In the genomic region with DNA sequence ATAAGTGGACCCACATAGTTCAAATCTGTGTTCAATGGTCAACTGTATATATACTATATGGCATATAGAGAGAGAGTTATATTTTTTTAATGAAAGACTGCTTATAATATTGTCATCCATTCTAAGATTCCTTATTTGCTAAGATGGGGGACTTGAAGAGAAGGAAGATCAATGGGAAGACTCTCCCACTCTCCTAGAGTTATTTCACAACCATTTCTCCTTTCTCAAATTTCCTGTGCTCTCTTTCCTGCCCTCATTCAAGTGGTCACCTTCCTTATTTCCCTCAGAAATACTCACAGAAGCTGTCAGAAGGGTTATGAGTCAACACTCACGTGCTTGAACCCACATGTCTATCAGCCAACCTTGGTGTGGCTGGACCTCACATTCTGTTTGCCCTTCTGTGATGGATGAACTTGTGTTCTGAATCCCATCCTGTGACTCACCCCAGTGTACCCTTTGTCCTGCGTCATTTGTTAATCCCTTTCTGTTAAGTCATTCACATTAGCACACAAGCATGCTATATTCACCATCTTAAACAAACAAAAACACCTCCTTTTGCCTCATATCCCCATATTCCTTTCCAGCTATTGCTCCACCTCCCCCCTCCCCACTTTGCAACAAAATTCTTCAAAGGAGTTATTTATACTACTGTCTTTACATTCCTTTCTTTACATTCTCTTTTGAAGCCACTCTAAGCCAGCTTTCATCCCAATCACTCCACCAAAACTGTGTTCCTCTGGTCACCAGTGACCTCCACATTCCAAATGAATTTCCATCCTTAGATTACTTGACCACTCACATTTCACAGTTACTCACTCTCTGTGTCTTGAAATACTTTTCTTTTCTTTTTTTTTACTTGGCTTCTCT, we compare ENCODE assay signal across 11 cellular contexts.
DNase-seq lines count a peak whose midpoint lies in the region; ATAC-seq, FAIRE-seq and TF ChIP-seq lines count a peak whose summit lies in the region.
"Had no signal": no experiment of that assay in that cellular context is flagged by ENCODE, and none has a peak within 500 bp of the region (broad histone marks: within the 10 kb centered on the region; RNA-seq: fewer than 3 reads in every experiment).

No MANE protein-coding gene starts in this region.

- FAIRE-seq in GM19239 (lab: Jason Lieb, UNC): no peak

- H3K4me3 Mint-ChIP-seq in activated CD8-positive, alpha-beta T cell treated with anti-CD3 and anti-CD28 coated beads, Interleukin-2, amount 10 ng/mL, durations not matched to agents 7 days and 5 days: no peak overlapping the region
- H3K4me3 Mint-ChIP-seq: natural killer cell treated with Interleukin-12 subunit alpha and Interleukin-12 subunit beta and Interleukin-15 and Interleukin-18, amount 100 ng/mL, for 72 hours had no signal

- no peak for TF ChIP-seq CTCF in cardiac fibroblast (IDR thresholded peaks at IDR 0.05; ENCODE audit: low read depth, low read length)

- H3K27ac Mint-ChIP-seq in activated CD8-positive, alpha-beta T cell treated with anti-CD3 and anti-CD28 coated beads, Interleukin-2, amount 10 ng/mL, durations not matched to agents 7 days and 5 days: no peak overlapping the region
- H3K27ac Mint-ChIP-seq: natural killer cell treated with Interleukin-12 subunit alpha and Interleukin-12 subunit beta and Interleukin-15 and Interleukin-18, amount 100 ng/mL, for 72 hours had no signal

- POLR2A ChIA-PET in activated CD8-positive, alpha-beta T cell treated with anti-CD3 and anti-CD28 coated beads, Interleukin-2, amount 10 ng/mL, durations not matched to agents 7 days and 5 days (lab: Charles Lee): no interaction called here

- ATAC-seq in activated CD8-positive, alpha-beta T cell treated with anti-CD3 and anti-CD28 coated beads, Interleukin-2, amount 10 ng/mL, durations not matched to agents 7 days and 5 days: no peak
- ATAC-seq: natural killer cell treated with Interleukin-12 subunit alpha and Interleukin-12 subunit beta and Interleukin-15 and Interleukin-18, amount 100 ng/mL, for 72 hours had no signal

- no peaks in the 10 kb centered on the region for H3K27me3 Mint-ChIP-seq in activated CD8-positive, alpha-beta T cell treated with anti-CD3 and anti-CD28 coated beads, Interleukin-2, amount 10 ng/mL, durations not matched to agents 7 days and 5 days (ENCODE audit: low read depth)
- H3K27me3 Mint-ChIP-seq: natural killer cell treated with Interleukin-12 subunit alpha and Interleukin-12 subunit beta and Interleukin-15 and Interleukin-18, amount 100 ng/mL, for 72 hours had no signal

- no peak overlapping the region for H3K4me3 ChIP-seq in cardiac fibroblast (replicated peaks in 1 of 2; ENCODE audit: low read depth in 2 of 2, low read length in 2 of 2)
- H3K4me3 ChIP-seq: tibial artery had no signal

- peak; percentile 96 for DNase-seq in Caki2 (ENCODE audit: low read depth)
- peak; percentile 99 for DNase-seq in NCI-H226
- peak; percentile 98 to 100 for DNase-seq in cardiac fibroblast (ENCODE audit: low read depth in 2 of 2)
- DNase-seq in lung microvascular endothelial cell (ENCODE audit: low read depth in 2 of 2): peak; percentile 52 to 99
- DNase-seq in NCI-H69 (lab: John Stamatoyannopoulos, UW): no peak
- DNase-seq in activated CD8-positive, alpha-beta T cell treated with anti-CD3 and anti-CD28 coated beads, Interleukin-2, amount 10 ng/mL, durations not matched to agents 7 days and 5 days: no peak
- DNase-seq in activated effector memory CD4-positive, alpha-beta T cell treated with anti-CD3 and anti-CD28 coated beads, Interleukin-2, amount 50 U/mL, for 16 hours: no peak
- DNase-seq in GM19239 (ENCODE audit: insufficient read length, low spot score): no peak
- DNase-seq: hippocampal formation, tibial artery had no signal

- no peaks in the 10 kb centered on the region for H3K9me3 Mint-ChIP-seq in activated CD8-positive, alpha-beta T cell treated with anti-CD3 and anti-CD28 coated beads, Interleukin-2, amount 10 ng/mL, durations not matched to agents 7 days and 5 days (ENCODE audit: insufficient read depth)
- H3K9me3 Mint-ChIP-seq: natural killer cell treated with Interleukin-12 subunit alpha and Interleukin-12 subunit beta and Interleukin-15 and Interleukin-18, amount 100 ng/mL, for 72 hours had no signal

- H3K4me1 Mint-ChIP-seq in activated CD8-positive, alpha-beta T cell treated with anti-CD3 and anti-CD28 coated beads, Interleukin-2, amount 10 ng/mL, durations not matched to agents 7 days and 5 days (ENCODE audit: low read depth): no peaks in the 10 kb centered on the region

- no peaks in the 10 kb centered on the region for H3K36me3 Mint-ChIP-seq in activated CD8-positive, alpha-beta T cell treated with anti-CD3 and anti-CD28 coated beads, Interleukin-2, amount 10 ng/mL, durations not matched to agents 7 days and 5 days (ENCODE audit: low read depth)
- H3K36me3 Mint-ChIP-seq: natural killer cell treated with Interleukin-12 subunit alpha and Interleukin-12 subunit beta and Interleukin-15 and Interleukin-18, amount 100 ng/mL, for 72 hours had no signal

- in situ Hi-C loops in Caki2 (cut with HindIII; ENCODE audit: low pct_unique_long_range_greater_than_20kb, low sequenced_read_pairs): no loop called here

- CTCF ChIA-PET in activated CD8-positive, alpha-beta T cell treated with anti-CD3 and anti-CD28 coated beads, Interleukin-2, amount 10 ng/mL, durations not matched to agents 7 days and 5 days (lab: Charles Lee): no interaction called here

Comparison
In these comparisons a context has a peak if more than half of its experiments do, and no peak if none do; other contexts are left out.
1. DNase-seq: peak in Caki2 (single experiment), NCI-H226 (single experiment), cardiac fibroblast (2 of 2) and lung microvascular endothelial cell (2 of 2); none in NCI-H69 (single experiment), activated CD8-positive, alpha-beta T cell treated with anti-CD3 and anti-CD28 coated beads, Interleukin-2, amount 10 ng/mL, durations not matched to agents 7 days and 5 days (single experiment), activated effector memory CD4-positive, alpha-beta T cell treated with anti-CD3 and anti-CD28 coated beads, Interleukin-2, amount 50 U/mL, for 16 hours (single experiment) and GM19239 (single experiment).